ENCODE assay signal across 14 cellular contexts in the genomic region with DNA sequence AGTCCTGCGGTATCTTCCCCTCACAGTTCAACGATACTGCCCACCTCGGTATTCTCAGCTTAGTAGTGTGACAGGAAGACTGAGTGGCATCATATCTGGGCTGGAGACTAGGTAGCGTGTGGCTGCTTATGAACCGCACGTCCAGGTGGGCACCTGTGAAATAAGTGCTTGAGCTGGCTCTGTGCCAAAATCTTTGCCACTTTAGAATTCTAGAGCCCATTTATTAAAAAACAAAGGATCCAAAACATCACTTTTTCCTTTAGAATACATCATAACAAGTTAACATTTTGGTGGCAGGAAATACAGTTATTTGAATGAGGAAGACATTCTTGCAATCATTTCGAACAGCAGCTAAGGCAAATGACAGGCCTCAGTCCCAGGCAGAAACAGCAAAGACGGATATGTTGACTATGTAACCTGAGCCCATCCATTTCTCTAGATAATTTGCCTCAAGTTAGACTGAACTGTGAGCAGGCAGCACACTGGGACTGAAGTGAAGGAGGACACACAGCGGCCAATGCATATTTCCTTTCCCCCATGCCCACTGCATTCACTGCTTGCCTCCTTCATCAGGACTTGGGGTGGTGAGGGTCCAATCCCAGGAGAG.
DNase-seq lines count a peak whose midpoint lies in the region; ATAC-seq, FAIRE-seq and TF ChIP-seq lines count a peak whose summit lies in the region.
"Had no signal": no experiment of that assay in that cellular context is flagged by ENCODE, and none has a peak within 500 bp of the region (broad histone marks: within the 10 kb centered on the region; RNA-seq: fewer than 3 reads in every experiment).

No MANE protein-coding gene starts in this region.

- no peak for ATAC-seq in GM21360 (IDR thresholded peaks at IDR 0.05; ENCODE audit: unreplicated experiment)
- ATAC-seq in effector memory CD8-positive, alpha-beta T cell (replicated peaks) = no peak
- ATAC-seq in activated T-cell treated with anti-CD3 and anti-CD28 coated beads, Interleukin-2, amount 50 U/mL, for 72 hours (replicated peaks in 1 of 2) = no peak
- ATAC-seq: activated CD8-positive, alpha-beta memory T cell treated with anti-CD3 and anti-CD28 coated beads, Interleukin-2, amount 10 ng/mL, durations not matched to agents 7 days and 5 days; left colon; Panc1 had no signal

- peaks cover 2% of the 10 kb centered on the region for H3K27me3 Mint-ChIP-seq in mesothelial cell of epicardium (ENCODE audit: low read depth)
- H3K27me3 Mint-ChIP-seq in effector memory CD8-positive, alpha-beta T cell = no peaks in the 10 kb centered on the region
- peaks cover 14% of the 10 kb centered on the region for H3K27me3 Mint-ChIP-seq in activated T-cell treated with anti-CD3 and anti-CD28 coated beads, Interleukin-2, amount 50 U/mL, for 72 hours (ENCODE audit: low read depth)

- peak; percentile 60 for FAIRE-seq in HTR-8/SVneo (lab: Jason Lieb, UNC)

- peak overlapping the region; percentile 26 for H3K27ac Mint-ChIP-seq in mesothelial cell of epicardium
- no peak overlapping the region for H3K27ac Mint-ChIP-seq in effector memory CD8-positive, alpha-beta T cell
- no peak overlapping the region for H3K27ac Mint-ChIP-seq in activated T-cell treated with anti-CD3 and anti-CD28 coated beads, Interleukin-2, amount 50 U/mL, for 72 hours
- H3K27ac Mint-ChIP-seq: activated CD8-positive, alpha-beta memory T cell treated with anti-CD3 and anti-CD28 coated beads, Interleukin-2, amount 10 ng/mL, durations not matched to agents 7 days and 5 days; activated naive CD4-positive, alpha-beta T cell treated with anti-CD3 and anti-CD28 coated beads for 36 hours; brain had no signal

- no peak overlapping the region for H3K4me3 Mint-ChIP-seq in mesothelial cell of epicardium
- no peak overlapping the region for H3K4me3 Mint-ChIP-seq in effector memory CD8-positive, alpha-beta T cell
- H3K4me3 Mint-ChIP-seq in activated T-cell treated with anti-CD3 and anti-CD28 coated beads, Interleukin-2, amount 50 U/mL, for 72 hours = no peak overlapping the region
- H3K4me3 Mint-ChIP-seq: activated CD8-positive, alpha-beta memory T cell treated with anti-CD3 and anti-CD28 coated beads, Interleukin-2, amount 10 ng/mL, durations not matched to agents 7 days and 5 days; activated naive CD4-positive, alpha-beta T cell treated with anti-CD3 and anti-CD28 coated beads for 36 hours; brain had no signal

- DNase-seq in HTR-8/SVneo (ENCODE audit: insufficient read length, low spot score) (no peak), NCI-H2029 treated with DMSO at 0.1 percent for 48 hours (lab: John Stamatoyannopoulos, UW) (peak; percentile 98), NCI-H748 treated with DMSO at 0.1 percent for 48 hours (lab: John Stamatoyannopoulos, UW) (peak; percentile 97), mesothelial cell of epicardium (ENCODE audit: low spot score in 2 of 2, unreplicated experiment in 2 of 2) (no peak)
- DNase-seq in effector memory CD8-positive, alpha-beta T cell = no peak
- no peak for DNase-seq in activated T-cell treated with anti-CD3 and anti-CD28 coated beads, Interleukin-2, amount 50 U/mL, for 72 hours
- DNase-seq: activated CD8-positive, alpha-beta memory T cell treated with anti-CD3 and anti-CD28 coated beads, Interleukin-2, amount 10 ng/mL, durations not matched to agents 7 days and 5 days; activated naive CD4-positive, alpha-beta T cell treated with anti-CD3 and anti-CD28 coated beads for 36 hours; hippocampal formation; left colon; stimulated activated CD4-positive, alpha-beta T cell treated with anti-CD3 and anti-CD28 coated beads, Interleukin-15, amount 100 ng/mL, for 24 hours had no signal

- peaks cover 30% of the 10 kb centered on the region for H3K4me1 Mint-ChIP-seq in mesothelial cell of epicardium
- peaks cover 16 to 19% of the 10 kb centered on the region in 2 donors for H3K4me1 Mint-ChIP-seq in effector memory CD8-positive, alpha-beta T cell (ENCODE audit: low read depth in 2 of 2)
- H3K4me1 Mint-ChIP-seq in activated T-cell treated with anti-CD3 and anti-CD28 coated beads, Interleukin-2, amount 50 U/mL, for 72 hours (ENCODE audit: low read depth) = peaks cover 26% of the 10 kb centered on the region

- TF ChIP-seq CTCF in mesothelial cell of epicardium (IDR thresholded peaks at IDR 0.05; ENCODE audit: unreplicated experiment) = no peak

- H3K9me3 Mint-ChIP-seq in mesothelial cell of epicardium = no peaks in the 10 kb centered on the region
- no peaks in the 10 kb centered on the region for H3K9me3 Mint-ChIP-seq in effector memory CD8-positive, alpha-beta T cell
- no peaks in the 10 kb centered on the region for H3K9me3 Mint-ChIP-seq in activated T-cell treated with anti-CD3 and anti-CD28 coated beads, Interleukin-2, amount 50 U/mL, for 72 hours

- H3K36me3 Mint-ChIP-seq in mesothelial cell of epicardium = no peaks in the 10 kb centered on the region
- no peaks in the 10 kb centered on the region for H3K36me3 Mint-ChIP-seq in effector memory CD8-positive, alpha-beta T cell (ENCODE audit: insufficient read depth)
- no peaks in the 10 kb centered on the region for H3K36me3 Mint-ChIP-seq in activated T-cell treated with anti-CD3 and anti-CD28 coated beads, Interleukin-2, amount 50 U/mL, for 72 hours (ENCODE audit: insufficient read depth in 2 of 2)
- H3K36me3 Mint-ChIP-seq: brain had no signal

Comparison
In these comparisons a context has a peak if more than half of its experiments do, and no peak if none do; other contexts are left out.
1. DNase-seq: peak in NCI-H2029 treated with DMSO at 0.1 percent for 48 hours (single experiment) and NCI-H748 treated with DMSO at 0.1 percent for 48 hours (single experiment); none in HTR-8/SVneo (single experiment), mesothelial cell of epicardium (0 of 2), effector memory CD8-positive, alpha-beta T cell (0 of 3) and activated T-cell treated with anti-CD3 and anti-CD28 coated beads, Interleukin-2, amount 50 U/mL, for 72 hours (0 of 2).